8 cellular contexts compared by ENCODE assay signal in the genomic region with DNA sequence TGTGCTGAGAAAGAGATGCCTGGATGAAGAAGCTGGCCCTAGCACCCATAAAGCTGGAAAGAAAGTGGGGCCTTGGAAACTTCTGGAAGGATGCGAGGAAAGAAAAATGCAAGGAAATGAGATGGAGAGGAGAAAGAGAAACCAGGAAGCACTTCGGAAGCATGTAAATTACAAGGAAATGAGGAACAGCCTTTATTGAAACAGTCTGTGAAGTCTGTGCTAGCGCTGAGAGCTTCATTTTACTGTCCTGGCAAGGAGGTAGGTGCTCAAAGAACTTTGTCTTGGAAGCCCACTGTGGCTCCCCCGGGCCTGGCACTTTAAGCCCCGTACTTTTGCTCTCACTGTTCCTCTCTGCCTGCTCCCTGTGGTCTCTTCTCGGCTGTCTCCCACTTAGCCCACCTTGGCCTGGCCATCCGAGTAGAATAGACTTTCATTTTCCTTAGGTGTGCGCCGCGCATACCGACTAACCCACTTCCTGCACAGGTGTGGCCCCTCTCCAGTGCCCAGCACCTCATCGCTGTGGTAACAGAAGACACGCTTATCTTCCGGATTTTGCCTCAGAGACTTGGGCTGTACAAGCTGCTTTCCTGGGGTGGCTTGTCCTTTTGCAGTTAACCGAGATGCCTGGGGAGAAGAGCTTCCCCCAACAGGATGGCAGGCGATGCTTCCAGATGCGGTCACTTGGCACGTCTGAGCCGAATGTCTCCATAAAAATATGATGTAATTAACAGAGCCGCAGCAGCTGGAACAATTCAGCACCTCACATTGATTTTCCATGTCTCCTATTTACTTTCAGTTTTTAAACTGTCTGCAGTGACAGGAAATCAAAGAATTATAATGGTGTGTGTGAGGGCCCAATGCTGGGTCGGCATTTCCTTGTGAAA.
DNase-seq lines count a peak whose midpoint lies in the region; ATAC-seq and TF ChIP-seq lines count a peak whose summit lies in the region.

No MANE protein-coding gene starts in this region.

- H3K36me3 ChIP-seq in adipocyte (ENCODE audit: control insufficient read depth, insufficient read depth, low read length, severe bottlenecking): no peaks in the 10 kb centered on the region

- ATAC-seq in GM21423 (IDR thresholded peaks at IDR 0.05; ENCODE audit: unreplicated experiment) (peak; percentile 95), HG02938 (IDR thresholded peaks at IDR 0.05; ENCODE audit: unreplicated experiment) (no peak)
- no peak for ATAC-seq in natural killer cell treated with Interleukin-12 subunit alpha and Interleukin-12 subunit beta and Interleukin-15 and Interleukin-18, amount 100 ng/mL, for 72 hours

- peaks cover 14% of the 10 kb centered on the region for H3K4me1 Mint-ChIP-seq in Calu3 (ENCODE audit: low read depth, unreplicated experiment)
- peaks cover 11 to 12% of the 10 kb centered on the region in 2 donors for H3K4me1 Mint-ChIP-seq in natural killer cell treated with Interleukin-12 subunit alpha and Interleukin-12 subunit beta and Interleukin-15 and Interleukin-18, amount 100 ng/mL, for 72 hours (ENCODE audit: low read depth in 2 of 2)
- peaks cover 35% of the 10 kb centered on the region for H3K4me1 Mint-ChIP-seq in mesothelial cell of epicardium

- H3K27me3 ChIP-seq in adipocyte (replicated peaks; ENCODE audit: control insufficient read depth, insufficient read depth, low read length): no peaks in the 10 kb centered on the region

- DNase-seq in Calu3 (peak; percentile 24), NCI-H1417 (lab: John Stamatoyannopoulos, UW) (peak in 2 of 3 experiments; percentile 21 to 54), adipocyte (ENCODE audit: low read depth) (peak; percentile 2), GM10266 (ENCODE audit: extremely low spot score) (no peak), mesothelial cell of epicardium (ENCODE audit: low spot score in 2 of 2, unreplicated experiment in 2 of 2) (no peak)
- no peak for DNase-seq in natural killer cell treated with Interleukin-12 subunit alpha and Interleukin-12 subunit beta and Interleukin-15 and Interleukin-18, amount 100 ng/mL, for 72 hours (ENCODE audit: low spot score)

- H3K4me3 Mint-ChIP-seq in Calu3 (ENCODE audit: low read depth, unreplicated experiment) (peak overlapping the region; percentile 69), mesothelial cell of epicardium (no peak overlapping the region)
- peak overlapping the region; percentile 75 for H3K4me3 Mint-ChIP-seq in natural killer cell treated with Interleukin-12 subunit alpha and Interleukin-12 subunit beta and Interleukin-15 and Interleukin-18, amount 100 ng/mL, for 72 hours

- H3K9ac ChIP-seq in adipocyte (ENCODE audit: low read length): peak overlapping the region; percentile 62

- H3K4me3 ChIP-seq in adipocyte (ENCODE audit: low read length): peak overlapping the region; percentile 79

- H3K27ac Mint-ChIP-seq in Calu3 (ENCODE audit: unreplicated experiment) (peak overlapping the region; percentile 12), mesothelial cell of epicardium (no peak overlapping the region)
- no peak overlapping the region for H3K27ac Mint-ChIP-seq in natural killer cell treated with Interleukin-12 subunit alpha and Interleukin-12 subunit beta and Interleukin-15 and Interleukin-18, amount 100 ng/mL, for 72 hours

- CTCF ChIA-PET in Calu3 (lab: Charles Lee): interaction anchor here (0.7 kb wide), 1 partner anchor 256 kb away, joined by 3 read pairs; no protein-coding TSS in a partner anchor

- H3K36me3 Mint-ChIP-seq in Calu3 (ENCODE audit: insufficient read depth, unreplicated experiment): no peaks in the 10 kb centered on the region
- H3K36me3 Mint-ChIP-seq in natural killer cell treated with Interleukin-12 subunit alpha and Interleukin-12 subunit beta and Interleukin-15 and Interleukin-18, amount 100 ng/mL, for 72 hours: no peaks in the 10 kb centered on the region
- H3K36me3 Mint-ChIP-seq in mesothelial cell of epicardium: no peaks in the 10 kb centered on the region

- intact Hi-C loops in Calu3 (cut with micrococcal nuclease; ENCODE audit: unreplicated experiment): loop anchor here (5.0 kb wide), 1 partner anchor 118 kb away; no protein-coding TSS in a partner anchor

- no peaks in the 10 kb centered on the region for H3K9me3 ChIP-seq in adipocyte (ENCODE audit: control insufficient read depth, low read length)

- no peaks in the 10 kb centered on the region for H3K9me3 Mint-ChIP-seq in Calu3 (ENCODE audit: low read depth, unreplicated experiment)
- H3K9me3 Mint-ChIP-seq in natural killer cell treated with Interleukin-12 subunit alpha and Interleukin-12 subunit beta and Interleukin-15 and Interleukin-18, amount 100 ng/mL, for 72 hours: no peaks in the 10 kb centered on the region
- H3K9me3 Mint-ChIP-seq in mesothelial cell of epicardium: no peaks in the 10 kb centered on the region

- peaks cover 18% of the 10 kb centered on the region for H3K4me1 ChIP-seq in adipocyte (ENCODE audit: control insufficient read depth, insufficient read depth, low read length)

- TF ChIP-seq CTCF in Calu3 (IDR thresholded peaks at IDR 0.05; ENCODE audit: unreplicated experiment) (no peak), GM10266 (IDR thresholded peaks at IDR 0.05; ENCODE audit: control insufficient read depth, insufficient read depth, low read depth, missing control alignments) (no peak), mesothelial cell of epicardium (IDR thresholded peaks at IDR 0.05; ENCODE audit: unreplicated experiment) (no peak)

- H3K27me3 Mint-ChIP-seq in Calu3 (ENCODE audit: unreplicated experiment): peaks cover 47% of the 10 kb centered on the region
- peaks cover 20 to 41% of the 10 kb centered on the region in 2 donors for H3K27me3 Mint-ChIP-seq in natural killer cell treated with Interleukin-12 subunit alpha and Interleukin-12 subunit beta and Interleukin-15 and Interleukin-18, amount 100 ng/mL, for 72 hours
- peaks cover 21% of the 10 kb centered on the region for H3K27me3 Mint-ChIP-seq in mesothelial cell of epicardium (ENCODE audit: low read depth)

- BruUV-seq in Calu3 (replicated peaks; lab: Mats Ljungman, UMichigan): no TSS peak

Comparison
In these comparisons a context has a peak if more than half of its experiments do, and no peak if none do; other contexts are left out.
1. DNase-seq: peak in Calu3 (single experiment), NCI-H1417 (2 of 3) and adipocyte (single experiment); none in natural killer cell treated with Interleukin-12 subunit alpha and Interleukin-12 subunit beta and Interleukin-15 and Interleukin-18, amount 100 ng/mL, for 72 hours (single experiment), GM10266 (single experiment) and mesothelial cell of epicardium (0 of 2).